1 cellular context compared by ENCODE assay signal in the genomic region with DNA sequence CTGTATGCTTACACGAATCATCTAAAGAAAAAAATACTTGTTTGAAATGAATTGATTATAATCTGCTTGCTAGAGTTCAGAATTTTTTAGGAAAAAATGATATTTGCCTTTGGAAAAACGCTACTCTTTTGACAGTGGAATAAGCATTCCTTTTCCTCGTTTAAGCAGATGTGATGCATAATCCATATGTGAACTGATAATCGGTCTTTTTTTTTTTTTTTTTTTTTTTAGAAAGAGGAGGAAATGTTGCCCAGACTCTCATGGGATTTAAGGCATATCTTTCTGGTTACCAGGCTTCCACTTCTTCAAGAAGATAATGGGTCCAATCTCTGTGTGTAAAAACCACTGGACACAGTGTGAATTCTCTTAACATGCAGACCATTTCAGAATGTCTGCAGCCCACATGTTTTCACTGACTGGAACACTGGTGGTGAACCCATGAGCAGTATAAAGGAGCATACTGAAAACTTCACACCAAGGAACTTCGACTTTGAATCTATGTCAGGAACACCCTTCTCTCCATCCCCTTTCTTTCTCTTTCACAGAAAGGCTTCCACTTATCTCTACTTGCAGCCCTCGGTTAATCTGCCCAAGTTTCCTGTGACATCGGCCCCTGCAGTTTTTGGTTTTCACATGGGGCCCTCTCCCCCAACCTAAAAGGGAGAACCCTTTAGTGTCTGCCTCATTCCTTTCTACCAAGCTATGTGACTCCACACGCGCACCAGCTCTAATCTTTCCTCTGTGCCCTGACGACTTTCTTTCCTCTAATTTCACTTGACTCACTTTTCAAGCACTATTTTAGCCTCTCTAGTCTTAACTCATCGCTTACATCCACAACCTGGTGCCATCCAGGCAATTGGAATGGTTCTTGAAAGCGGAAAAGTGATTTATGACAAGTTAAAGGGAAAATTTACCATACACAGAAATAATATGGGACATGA.
TF ChIP-seq lines count a peak whose summit lies in the region.

No MANE protein-coding gene starts in this region.

TF ChIP-seq in K562, 482 proteins besides CTCF, POLR2A, EP300 and RAD21 (continued from another document and continues in another):
- TF ChIP-seq ZNF77 (CRISPR knock-in tag; IDR thresholded peaks at IDR 0.05) (no peak), MEIS2 (IDR thresholded peaks at IDR 0.05; ENCODE audit: partially characterized antibody) (peak; percentile 71), KDM5B (IDR thresholded peaks at IDR 0.05; ENCODE audit: insufficient replicate concordance, low read depth, low read length) (peak; percentile 40), RAD51 (IDR thresholded peaks at IDR 0.05; ENCODE audit: borderline replicate concordance, low read depth) (no peak), MYBL2 (IDR thresholded peaks at IDR 0.05; ENCODE audit: low read depth) (no peak), MYBL2 (CRISPR knock-in tag; IDR thresholded peaks at IDR 0.05; ENCODE audit: borderline replicate concordance) (no peak), MYC (IDR thresholded peaks at IDR 0.05; ENCODE audit: low read depth, low read length) (peak; percentile 31; the same call in 1 of the 2 replicates), MYC (CRISPR knock-in tag; IDR thresholded peaks at IDR 0.05; ENCODE audit: borderline replicate concordance, low read depth) (no peak), TAF7 (tag; IDR thresholded peaks at IDR 0.05) (no peak), TSC22D4 (tag; IDR thresholded peaks at IDR 0.05) (no peak), GABPA (tag; conservative IDR thresholded peaks at IDR 0.05; ENCODE audit: low read depth) (0 out of 2 replicates have a peak, but pooled peaks have one; percentile 13), ZNF197 (CRISPR knock-in tag; IDR thresholded peaks at IDR 0.05; ENCODE audit: low read depth) (0 out of 2 replicates have a peak, but pooled peaks have one; percentile 29), BACH1 (tag; IDR thresholded peaks at IDR 0.05) (0 out of 2 replicates have a peak, but pooled peaks have one; percentile 33), CEBPB (tag; IDR thresholded peaks at IDR 0.05) (no peak), HDAC3 (IDR thresholded peaks at IDR 0.05; ENCODE audit: borderline replicate concordance, partially characterized antibody) (peak; percentile 33), NBN (IDR thresholded peaks at IDR 0.05; ENCODE audit: low read depth) (peak; percentile 95), GABPB1 (CRISPR knock-in tag; IDR thresholded peaks at IDR 0.05) (0 out of 2 replicates have a peak, but pooled peaks have one; percentile 41), HLTF (IDR thresholded peaks at IDR 0.05) (no peak), ARHGAP35 (IDR thresholded peaks at IDR 0.05; ENCODE audit: partially characterized antibody) (no peak), IFI16 (CRISPR knock-in tag; IDR thresholded peaks at IDR 0.05) (no peak), HDAC8 (tag; IDR thresholded peaks at IDR 0.05) (no peak), ZNF232 (CRISPR knock-in tag; IDR thresholded peaks at IDR 0.05) (no peak), SRSF1 (IDR thresholded peaks at IDR 0.05; ENCODE audit: low read depth, low read length) (no peak), BHLHE40 (IDR thresholded peaks at IDR 0.05; ENCODE audit: low read length) (no peak), ZNF668 (CRISPR knock-in tag; IDR thresholded peaks at IDR 0.05) (no peak), KDM1A (IDR thresholded peaks at IDR 0.05) (peak; percentile 88 to 89), HNRNPH1 (optimal IDR thresholded peaks at IDR 0.05; ENCODE audit: low read depth, low read length) (no peak), SMC3 (conservative IDR thresholded peaks at IDR 0.05; ENCODE audit: insufficient read depth, low read depth, low read length) (no peak), CBX8 (IDR thresholded peaks at IDR 0.05; ENCODE audit: borderline replicate concordance, extremely low read depth, low read depth, low read length, poor library complexity, severe bottlenecking) (no peak), ZNF780A (CRISPR knock-in tag; IDR thresholded peaks at IDR 0.05) (no peak)
- TF ChIP-seq, protein P1, sequence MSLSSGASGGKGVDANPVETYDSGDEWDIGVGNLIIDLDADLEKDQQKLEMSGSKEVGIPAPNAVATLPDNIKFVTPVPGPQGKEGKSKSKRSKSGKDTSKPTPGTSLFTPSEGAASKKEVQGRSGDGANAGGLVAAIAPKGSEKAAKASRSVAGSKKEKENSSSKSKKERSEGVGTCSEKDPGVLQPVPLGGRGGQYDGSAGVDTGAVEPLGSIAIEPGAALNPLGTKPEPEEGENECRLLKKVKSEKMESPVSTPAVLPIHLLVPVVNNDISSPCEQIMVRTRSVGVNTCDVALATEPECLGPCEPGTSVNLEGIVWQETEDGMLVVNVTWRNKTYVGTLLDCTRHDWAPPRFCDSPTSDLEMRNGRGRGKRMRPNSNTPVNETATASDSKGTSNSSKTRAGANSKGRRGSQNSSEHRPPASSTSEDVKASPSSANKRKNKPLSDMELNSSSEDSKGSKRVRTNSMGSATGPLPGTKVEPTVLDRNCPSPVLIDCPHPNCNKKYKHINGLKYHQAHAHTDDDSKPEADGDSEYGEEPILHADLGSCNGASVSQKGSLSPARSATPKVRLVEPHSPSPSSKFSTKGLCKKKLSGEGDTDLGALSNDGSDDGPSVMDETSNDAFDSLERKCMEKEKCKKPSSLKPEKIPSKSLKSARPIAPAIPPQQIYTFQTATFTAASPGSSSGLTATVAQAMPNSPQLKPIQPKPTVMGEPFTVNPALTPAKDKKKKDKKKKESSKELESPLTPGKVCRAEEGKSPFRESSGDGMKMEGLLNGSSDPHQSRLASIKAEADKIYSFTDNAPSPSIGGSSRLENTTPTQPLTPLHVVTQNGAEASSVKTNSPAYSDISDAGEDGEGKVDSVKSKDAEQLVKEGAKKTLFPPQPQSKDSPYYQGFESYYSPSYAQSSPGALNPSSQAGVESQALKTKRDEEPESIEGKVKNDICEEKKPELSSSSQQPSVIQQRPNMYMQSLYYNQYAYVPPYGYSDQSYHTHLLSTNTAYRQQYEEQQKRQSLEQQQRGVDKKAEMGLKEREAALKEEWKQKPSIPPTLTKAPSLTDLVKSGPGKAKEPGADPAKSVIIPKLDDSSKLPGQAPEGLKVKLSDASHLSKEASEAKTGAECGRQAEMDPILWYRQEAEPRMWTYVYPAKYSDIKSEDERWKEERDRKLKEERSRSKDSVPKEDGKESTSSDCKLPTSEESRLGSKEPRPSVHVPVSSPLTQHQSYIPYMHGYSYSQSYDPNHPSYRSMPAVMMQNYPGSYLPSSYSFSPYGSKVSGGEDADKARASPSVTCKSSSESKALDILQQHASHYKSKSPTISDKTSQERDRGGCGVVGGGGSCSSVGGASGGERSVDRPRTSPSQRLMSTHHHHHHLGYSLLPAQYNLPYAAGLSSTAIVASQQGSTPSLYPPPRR (CRISPR knock-in tag; IDR thresholded peaks at IDR 0.05; ENCODE audit: borderline replicate concordance): no peak
- TF ChIP-seq, protein P2, sequence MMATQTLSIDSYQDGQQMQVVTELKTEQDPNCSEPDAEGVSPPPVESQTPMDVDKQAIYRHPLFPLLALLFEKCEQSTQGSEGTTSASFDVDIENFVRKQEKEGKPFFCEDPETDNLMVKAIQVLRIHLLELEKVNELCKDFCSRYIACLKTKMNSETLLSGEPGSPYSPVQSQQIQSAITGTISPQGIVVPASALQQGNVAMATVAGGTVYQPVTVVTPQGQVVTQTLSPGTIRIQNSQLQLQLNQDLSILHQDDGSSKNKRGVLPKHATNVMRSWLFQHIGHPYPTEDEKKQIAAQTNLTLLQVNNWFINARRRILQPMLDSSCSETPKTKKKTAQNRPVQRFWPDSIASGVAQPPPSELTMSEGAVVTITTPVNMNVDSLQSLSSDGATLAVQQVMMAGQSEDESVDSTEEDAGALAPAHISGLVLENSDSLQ (IDR thresholded peaks at IDR 0.05): peak; percentile 65
- TF ChIP-seq, protein P3, sequence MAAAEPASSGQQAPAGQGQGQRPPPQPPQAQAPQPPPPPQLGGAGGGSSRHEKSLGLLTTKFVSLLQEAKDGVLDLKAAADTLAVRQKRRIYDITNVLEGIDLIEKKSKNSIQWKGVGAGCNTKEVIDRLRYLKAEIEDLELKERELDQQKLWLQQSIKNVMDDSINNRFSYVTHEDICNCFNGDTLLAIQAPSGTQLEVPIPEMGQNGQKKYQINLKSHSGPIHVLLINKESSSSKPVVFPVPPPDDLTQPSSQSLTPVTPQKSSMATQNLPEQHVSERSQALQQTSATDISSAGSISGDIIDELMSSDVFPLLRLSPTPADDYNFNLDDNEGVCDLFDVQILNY (CRISPR knock-in tag; IDR thresholded peaks at IDR 0.05): no peak
- TF ChIP-seq, protein P4, sequence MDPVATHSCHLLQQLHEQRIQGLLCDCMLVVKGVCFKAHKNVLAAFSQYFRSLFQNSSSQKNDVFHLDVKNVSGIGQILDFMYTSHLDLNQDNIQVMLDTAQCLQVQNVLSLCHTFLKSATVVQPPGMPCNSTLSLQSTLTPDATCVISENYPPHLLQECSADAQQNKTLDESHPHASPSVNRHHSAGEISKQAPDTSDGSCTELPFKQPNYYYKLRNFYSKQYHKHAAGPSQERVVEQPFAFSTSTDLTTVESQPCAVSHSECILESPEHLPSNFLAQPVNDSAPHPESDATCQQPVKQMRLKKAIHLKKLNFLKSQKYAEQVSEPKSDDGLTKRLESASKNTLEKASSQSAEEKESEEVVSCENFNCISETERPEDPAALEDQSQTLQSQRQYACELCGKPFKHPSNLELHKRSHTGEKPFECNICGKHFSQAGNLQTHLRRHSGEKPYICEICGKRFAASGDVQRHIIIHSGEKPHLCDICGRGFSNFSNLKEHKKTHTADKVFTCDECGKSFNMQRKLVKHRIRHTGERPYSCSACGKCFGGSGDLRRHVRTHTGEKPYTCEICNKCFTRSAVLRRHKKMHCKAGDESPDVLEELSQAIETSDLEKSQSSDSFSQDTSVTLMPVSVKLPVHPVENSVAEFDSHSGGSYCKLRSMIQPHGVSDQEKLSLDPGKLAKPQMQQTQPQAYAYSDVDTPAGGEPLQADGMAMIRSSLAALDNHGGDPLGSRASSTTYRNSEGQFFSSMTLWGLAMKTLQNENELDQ (CRISPR knock-in tag; IDR thresholded peaks at IDR 0.05; ENCODE audit: borderline replicate concordance): no peak
- TF ChIP-seq, protein P5, sequence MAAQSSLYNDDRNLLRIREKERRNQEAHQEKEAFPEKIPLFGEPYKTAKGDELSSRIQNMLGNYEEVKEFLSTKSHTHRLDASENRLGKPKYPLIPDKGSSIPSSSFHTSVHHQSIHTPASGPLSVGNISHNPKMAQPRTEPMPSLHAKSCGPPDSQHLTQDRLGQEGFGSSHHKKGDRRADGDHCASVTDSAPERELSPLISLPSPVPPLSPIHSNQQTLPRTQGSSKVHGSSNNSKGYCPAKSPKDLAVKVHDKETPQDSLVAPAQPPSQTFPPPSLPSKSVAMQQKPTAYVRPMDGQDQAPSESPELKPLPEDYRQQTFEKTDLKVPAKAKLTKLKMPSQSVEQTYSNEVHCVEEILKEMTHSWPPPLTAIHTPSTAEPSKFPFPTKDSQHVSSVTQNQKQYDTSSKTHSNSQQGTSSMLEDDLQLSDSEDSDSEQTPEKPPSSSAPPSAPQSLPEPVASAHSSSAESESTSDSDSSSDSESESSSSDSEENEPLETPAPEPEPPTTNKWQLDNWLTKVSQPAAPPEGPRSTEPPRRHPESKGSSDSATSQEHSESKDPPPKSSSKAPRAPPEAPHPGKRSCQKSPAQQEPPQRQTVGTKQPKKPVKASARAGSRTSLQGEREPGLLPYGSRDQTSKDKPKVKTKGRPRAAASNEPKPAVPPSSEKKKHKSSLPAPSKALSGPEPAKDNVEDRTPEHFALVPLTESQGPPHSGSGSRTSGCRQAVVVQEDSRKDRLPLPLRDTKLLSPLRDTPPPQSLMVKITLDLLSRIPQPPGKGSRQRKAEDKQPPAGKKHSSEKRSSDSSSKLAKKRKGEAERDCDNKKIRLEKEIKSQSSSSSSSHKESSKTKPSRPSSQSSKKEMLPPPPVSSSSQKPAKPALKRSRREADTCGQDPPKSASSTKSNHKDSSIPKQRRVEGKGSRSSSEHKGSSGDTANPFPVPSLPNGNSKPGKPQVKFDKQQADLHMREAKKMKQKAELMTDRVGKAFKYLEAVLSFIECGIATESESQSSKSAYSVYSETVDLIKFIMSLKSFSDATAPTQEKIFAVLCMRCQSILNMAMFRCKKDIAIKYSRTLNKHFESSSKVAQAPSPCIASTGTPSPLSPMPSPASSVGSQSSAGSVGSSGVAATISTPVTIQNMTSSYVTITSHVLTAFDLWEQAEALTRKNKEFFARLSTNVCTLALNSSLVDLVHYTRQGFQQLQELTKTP (IDR thresholded peaks at IDR 0.05; ENCODE audit: low read depth in 1 of 2, partially characterized antibody in 2 of 2): peak in 1 of 2 experiments; percentile 81
- TF ChIP-seq, protein P6, sequence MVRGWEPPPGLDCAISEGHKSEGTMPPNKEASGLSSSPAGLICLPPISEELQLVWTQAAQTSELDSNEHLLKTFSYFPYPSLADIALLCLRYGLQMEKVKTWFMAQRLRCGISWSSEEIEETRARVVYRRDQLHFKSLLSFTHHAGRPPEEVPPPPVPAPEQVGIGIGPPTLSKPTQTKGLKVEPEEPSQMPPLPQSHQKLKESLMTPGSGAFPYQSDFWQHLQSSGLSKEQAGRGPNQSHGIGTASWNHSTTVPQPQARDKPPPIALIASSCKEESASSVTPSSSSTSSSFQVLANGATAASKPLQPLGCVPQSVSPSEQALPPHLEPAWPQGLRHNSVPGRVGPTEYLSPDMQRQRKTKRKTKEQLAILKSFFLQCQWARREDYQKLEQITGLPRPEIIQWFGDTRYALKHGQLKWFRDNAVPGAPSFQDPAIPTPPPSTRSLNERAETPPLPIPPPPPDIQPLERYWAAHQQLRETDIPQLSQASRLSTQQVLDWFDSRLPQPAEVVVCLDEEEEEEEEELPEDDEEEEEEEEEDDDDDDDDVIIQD (CRISPR knock-in tag; IDR thresholded peaks at IDR 0.05): no peak
- TF ChIP-seq, protein P7, sequence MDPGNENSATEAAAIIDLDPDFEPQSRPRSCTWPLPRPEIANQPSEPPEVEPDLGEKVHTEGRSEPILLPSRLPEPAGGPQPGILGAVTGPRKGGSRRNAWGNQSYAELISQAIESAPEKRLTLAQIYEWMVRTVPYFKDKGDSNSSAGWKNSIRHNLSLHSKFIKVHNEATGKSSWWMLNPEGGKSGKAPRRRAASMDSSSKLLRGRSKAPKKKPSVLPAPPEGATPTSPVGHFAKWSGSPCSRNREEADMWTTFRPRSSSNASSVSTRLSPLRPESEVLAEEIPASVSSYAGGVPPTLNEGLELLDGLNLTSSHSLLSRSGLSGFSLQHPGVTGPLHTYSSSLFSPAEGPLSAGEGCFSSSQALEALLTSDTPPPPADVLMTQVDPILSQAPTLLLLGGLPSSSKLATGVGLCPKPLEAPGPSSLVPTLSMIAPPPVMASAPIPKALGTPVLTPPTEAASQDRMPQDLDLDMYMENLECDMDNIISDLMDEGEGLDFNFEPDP (CRISPR knock-in tag; IDR thresholded peaks at IDR 0.05): no peak
- TF ChIP-seq, protein P8, sequence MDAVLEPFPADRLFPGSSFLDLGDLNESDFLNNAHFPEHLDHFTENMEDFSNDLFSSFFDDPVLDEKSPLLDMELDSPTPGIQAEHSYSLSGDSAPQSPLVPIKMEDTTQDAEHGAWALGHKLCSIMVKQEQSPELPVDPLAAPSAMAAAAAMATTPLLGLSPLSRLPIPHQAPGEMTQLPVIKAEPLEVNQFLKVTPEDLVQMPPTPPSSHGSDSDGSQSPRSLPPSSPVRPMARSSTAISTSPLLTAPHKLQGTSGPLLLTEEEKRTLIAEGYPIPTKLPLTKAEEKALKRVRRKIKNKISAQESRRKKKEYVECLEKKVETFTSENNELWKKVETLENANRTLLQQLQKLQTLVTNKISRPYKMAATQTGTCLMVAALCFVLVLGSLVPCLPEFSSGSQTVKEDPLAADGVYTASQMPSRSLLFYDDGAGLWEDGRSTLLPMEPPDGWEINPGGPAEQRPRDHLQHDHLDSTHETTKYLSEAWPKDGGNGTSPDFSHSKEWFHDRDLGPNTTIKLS (IDR thresholded peaks at IDR 0.05; ENCODE audit: borderline replicate concordance, low read depth): peak; percentile 40; the same call in 1 of the 2 replicates
